In the genomic region with DNA sequence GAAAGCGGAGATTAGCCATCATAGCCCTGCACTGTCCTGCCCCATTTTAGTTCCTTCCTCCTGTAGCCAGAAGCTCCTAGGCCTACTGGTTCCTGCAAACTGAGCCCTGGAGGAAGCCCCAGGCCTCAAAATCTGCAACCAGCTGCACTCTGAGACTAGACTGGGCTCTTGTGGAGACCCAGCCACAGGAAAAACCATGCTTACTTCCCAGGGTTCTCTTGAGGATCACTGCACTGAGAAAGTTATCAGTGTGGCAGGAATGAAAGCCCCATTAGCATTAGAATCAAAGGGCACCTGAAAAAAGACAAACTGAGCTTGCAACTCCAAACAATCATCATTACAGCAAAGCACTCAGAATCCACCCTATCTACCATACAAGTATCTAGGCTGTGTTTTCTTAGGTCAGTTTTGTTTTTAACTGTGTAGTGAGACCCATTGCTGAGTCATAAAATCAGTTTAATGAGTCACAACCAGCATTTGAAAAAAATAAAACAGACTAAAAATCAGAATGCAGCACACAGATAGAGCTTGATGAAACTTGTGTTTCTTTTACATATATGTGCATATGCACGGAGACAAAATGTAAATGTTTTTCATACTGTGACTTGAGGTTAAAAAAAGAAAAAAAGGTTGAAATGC, we compare ENCODE assay signal across 15 cellular contexts.
DNase-seq lines count a peak whose midpoint lies in the region; ATAC-seq, FAIRE-seq and TF ChIP-seq lines count a peak whose summit lies in the region.
"Had no signal": no experiment of that assay in that cellular context is flagged by ENCODE, and none has a peak within 500 bp of the region (broad histone marks: within the 10 kb centered on the region; RNA-seq: fewer than 3 reads in every experiment).

No MANE protein-coding gene starts in this region.

- peak; percentile 67 for DNase-seq in AG20443 (ENCODE audit: low spot score)
- no peak for DNase-seq in HTR-8/SVneo (ENCODE audit: insufficient read length, low spot score)
- DNase-seq in brain microvascular endothelial cell = peak; percentile 9
- DNase-seq in keratinocyte (ENCODE audit: low read depth, low spot score) = no peak
- no peak for DNase-seq in NCI-H2081 treated with DMSO at 0.1 percent for 48 hours (lab: John Stamatoyannopoulos, UW)
- no peak for DNase-seq in sciatic nerve (ENCODE audit: low spot score)
- no peak for DNase-seq in NCI-H2171 treated with DMSO at 0.1 percent for 48 hours (lab: John Stamatoyannopoulos, UW)
- no peak for DNase-seq in dorsolateral prefrontal cortex
- DNase-seq: activated CD8-positive, alpha-beta memory T cell treated with anti-CD3 and anti-CD28 coated beads, Interleukin-2, amount 50 U/mL, for 4 hours; aorta; left ventricle myocardium superior; NCI-H187 treated with DMSO at 0.1 percent for 48 hours; posterior cingulate gyrus had no signal

- H3K4me1 ChIP-seq in keratinocyte (ENCODE audit: control insufficient read depth, extremely low read depth, insufficient read depth, low read length) = peaks cover 41% of the 10 kb centered on the region
- H3K4me1 ChIP-seq: esophagus muscularis mucosa had no signal

- intact Hi-C loops in sciatic nerve (cut with DNase I) (no loop called here), dorsolateral prefrontal cortex (cut with DNase I) (no loop called here)

- H4K20me1 ChIP-seq in keratinocyte (ENCODE audit: control insufficient read depth, extremely low read depth, insufficient read depth, low read length) = no peaks in the 10 kb centered on the region

- TF ChIP-seq CTCF in brain microvascular endothelial cell (IDR thresholded peaks at IDR 0.05; ENCODE audit: low read depth, low read length, missing control alignments) = no peak
- no peak for TF ChIP-seq CTCF in keratinocyte (optimal IDR thresholded peaks at IDR 0.05 in 1 of 3, IDR thresholded peaks at IDR 0.05 in 1 of 3, conservative IDR thresholded peaks at IDR 0.05 in 1 of 3; ENCODE audit: extremely low read depth in 1 of 3, insufficient read depth in 2 of 3, low read length in 3 of 3)
- no peak for TF ChIP-seq CTCF in dorsolateral prefrontal cortex (IDR thresholded peaks at IDR 0.05 in 54 of 56, conservative IDR thresholded peaks at IDR 0.05 in 2 of 56; ENCODE audit: low read depth in 1 of 56, partially characterized antibody in 56 of 56)

- H3K4me3 ChIP-seq in brain microvascular endothelial cell (ENCODE audit: low read depth, low read length) = no peak overlapping the region
- H3K4me3 ChIP-seq in keratinocyte (ENCODE audit: control insufficient read depth in 2 of 3, extremely low read depth in 1 of 3, insufficient read depth in 2 of 3, low read depth in 1 of 3, low read length in 3 of 3) = no peak overlapping the region
- H3K4me3 ChIP-seq in dorsolateral prefrontal cortex = no peak overlapping the region
- H3K4me3 ChIP-seq: esophagus muscularis mucosa, thoracic aorta had no signal

- peak overlapping the region; percentile 41 for H3K4me2 ChIP-seq in keratinocyte (ENCODE audit: control insufficient read depth, extremely low read depth, insufficient read depth, low read depth, low read length)

- dilution Hi-C loops in keratinocyte (cut with MboI; ENCODE audit: extremely low pct_ligation_motif_present, low sequenced_read_pairs) = no loop called here

- H3K27ac ChIP-seq in brain microvascular endothelial cell (no peak overlapping the region), keratinocyte (ENCODE audit: control insufficient read depth, insufficient read depth, low read length) (peak overlapping the region; percentile 42), dorsolateral prefrontal cortex (no peak overlapping the region)
- H3K27ac ChIP-seq: esophagus muscularis mucosa, thoracic aorta had no signal

- no peaks in the 10 kb centered on the region for H3K9me3 ChIP-seq in keratinocyte (ENCODE audit: control insufficient read depth, low read depth, low read length)
- H3K9me3 ChIP-seq: esophagus muscularis mucosa, thoracic aorta had no signal

- peak; percentile 9 for FAIRE-seq in HTR-8/SVneo (lab: Jason Lieb, UNC)
- peak; percentile 80 for FAIRE-seq in keratinocyte (lab: Jason Lieb, UNC)

- no peak for ATAC-seq in sciatic nerve
- ATAC-seq: left ventricle myocardium superior had no signal

- H3K79me2 ChIP-seq in keratinocyte (ENCODE audit: control insufficient read depth, insufficient read depth, low read length) = no peaks in the 10 kb centered on the region

- H3K36me3 ChIP-seq in brain microvascular endothelial cell (replicated peaks) = no peaks in the 10 kb centered on the region
- H3K36me3 ChIP-seq in keratinocyte (ENCODE audit: control insufficient read depth in 2 of 2, extremely low read depth in 1 of 2, insufficient read depth in 2 of 2, low read length in 2 of 2) = no peaks in the 10 kb centered on the region
- H3K36me3 ChIP-seq: esophagus muscularis mucosa, thoracic aorta had no signal

- H3K9me1 ChIP-seq in keratinocyte (ENCODE audit: control insufficient read depth, extremely low read depth, insufficient read depth, low read length) = no peaks in the 10 kb centered on the region

- H3K27me3 ChIP-seq in brain microvascular endothelial cell (replicated peaks) = no peaks in the 10 kb centered on the region
- H3K27me3 ChIP-seq in keratinocyte (ENCODE audit: control insufficient read depth, extremely low read depth, insufficient read depth, low read length) = no peaks in the 10 kb centered on the region
- peaks cover 0 to 5% (median 0%) of the 10 kb centered on the region in 45 donors for H3K27me3 ChIP-seq in dorsolateral prefrontal cortex
- H3K27me3 ChIP-seq: esophagus muscularis mucosa had no signal

- in situ Hi-C loops in brain microvascular endothelial cell (cut with HindIII; ENCODE audit: low pct_ligation_motif_present, low sequenced_read_pairs) = no loop called here

- H3K9ac ChIP-seq in keratinocyte (ENCODE audit: control insufficient read depth, extremely low read depth, insufficient read depth, low read length) = no peak overlapping the region

- no peak overlapping the region for H2AFZ ChIP-seq in keratinocyte (ENCODE audit: control insufficient read depth, low read length)

Comparison
In these comparisons a context has a peak if more than half of its experiments do, and no peak if none do; other contexts are left out.
1. DNase-seq: peak in AG20443 (single experiment) and brain microvascular endothelial cell (single experiment); none in HTR-8/SVneo (single experiment), keratinocyte (single experiment), NCI-H2081 treated with DMSO at 0.1 percent for 48 hours (single experiment), sciatic nerve (single experiment), NCI-H2171 treated with DMSO at 0.1 percent for 48 hours (single experiment) and dorsolateral prefrontal cortex (0 of 10).